ENCODE assay signal across 1 cellular context in the genomic region with DNA sequence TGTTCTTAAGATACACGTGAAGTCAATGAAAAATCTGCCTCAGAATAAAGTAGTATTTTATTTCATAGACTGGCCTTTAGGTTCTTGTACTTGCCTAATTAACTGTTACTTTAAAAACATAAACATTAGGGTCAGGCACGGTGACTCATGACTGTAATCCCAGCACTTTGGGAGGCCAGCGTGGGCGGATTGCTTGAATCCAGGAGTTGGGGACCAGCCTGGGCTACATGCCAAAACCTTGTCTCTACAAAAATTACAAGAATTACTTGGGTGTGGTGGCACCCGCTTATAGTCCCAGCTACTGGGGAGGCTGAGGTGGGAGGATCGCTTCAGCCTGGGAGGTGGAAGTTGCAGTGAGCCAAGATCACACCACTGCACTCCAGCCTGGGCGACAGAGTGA.
A peak's percentile ranks its signal among the peaks of the same experiment; 100 is the strongest.
TF ChIP-seq lines count a peak whose summit lies in the region.

No MANE protein-coding gene starts in this region.

TF ChIP-seq in K562, 482 proteins besides CTCF, POLR2A, EP300 and RAD21 (continued from another document):
- no peak for TF ChIP-seq MLX (CRISPR knock-in tag; conservative IDR thresholded peaks at IDR 0.05)
- TF ChIP-seq ELF1 (tag; IDR thresholded peaks at IDR 0.05) = no peak
- no peak for TF ChIP-seq CREB3 (tag; conservative IDR thresholded peaks at IDR 0.05; ENCODE audit: low read depth)
- TF ChIP-seq SMAD2 (IDR thresholded peaks at IDR 0.05; ENCODE audit: low read depth, low read length) = no peak
- no peak for TF ChIP-seq TEAD1 (CRISPR knock-in tag; IDR thresholded peaks at IDR 0.05)
- TF ChIP-seq NFIC (IDR thresholded peaks at IDR 0.05) = peak; percentile 94
- TF ChIP-seq CBFA2T3 (IDR thresholded peaks at IDR 0.05) = 0 out of 2 replicates have a peak, but pooled peaks have one; percentile 13
- TF ChIP-seq SMARCA4 (IDR thresholded peaks at IDR 0.05) = peak; percentile 68
- TF ChIP-seq DPF2 (IDR thresholded peaks at IDR 0.05) = peak; percentile 74
- no peak for TF ChIP-seq ARID2 (IDR thresholded peaks at IDR 0.05)
- TF ChIP-seq, protein P1, sequence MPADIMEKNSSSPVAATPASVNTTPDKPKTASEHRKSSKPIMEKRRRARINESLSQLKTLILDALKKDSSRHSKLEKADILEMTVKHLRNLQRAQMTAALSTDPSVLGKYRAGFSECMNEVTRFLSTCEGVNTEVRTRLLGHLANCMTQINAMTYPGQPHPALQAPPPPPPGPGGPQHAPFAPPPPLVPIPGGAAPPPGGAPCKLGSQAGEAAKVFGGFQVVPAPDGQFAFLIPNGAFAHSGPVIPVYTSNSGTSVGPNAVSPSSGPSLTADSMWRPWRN (IDR thresholded peaks at IDR 0.05; ENCODE audit: low read depth) = no peak
- TF ChIP-seq ZNF324 (CRISPR knock-in tag; IDR thresholded peaks at IDR 0.05) = no peak
- TF ChIP-seq ZFPM2 (CRISPR knock-in tag; IDR thresholded peaks at IDR 0.05) = no peak
- no peak for TF ChIP-seq SNIP1 (IDR thresholded peaks at IDR 0.05; ENCODE audit: low read depth)
- no peak for TF ChIP-seq ZBTB5 (IDR thresholded peaks at IDR 0.05)
- no peak for TF ChIP-seq FIP1L1 (IDR thresholded peaks at IDR 0.05; ENCODE audit: low read depth, low read length, poor library complexity, severe bottlenecking)
- no peak for TF ChIP-seq AFF4 (CRISPR knock-in tag; IDR thresholded peaks at IDR 0.05)
- peak; percentile 45 to 55; a peak in 2 of 4 replicates for TF ChIP-seq KDM1A (IDR thresholded peaks at IDR 0.05)
- no peak for TF ChIP-seq BRCA1 (IDR thresholded peaks at IDR 0.05)
- TF ChIP-seq BRCA1 (CRISPR knock-in tag; IDR thresholded peaks at IDR 0.05) = no peak
- TF ChIP-seq EGR1 (conservative IDR thresholded peaks at IDR 0.05) = peak; percentile 98
- TF ChIP-seq ATF3 (IDR thresholded peaks at IDR 0.05) = peak; percentile 79
- TF ChIP-seq ATF3 (CRISPR knock-in tag; conservative IDR thresholded peaks at IDR 0.05) = no peak
- 0 out of 2 replicates have a peak, but pooled peaks have one; percentile 14 for TF ChIP-seq SMAD4 (CRISPR knock-in tag; conservative IDR thresholded peaks at IDR 0.05)
- TF ChIP-seq, protein P2, sequence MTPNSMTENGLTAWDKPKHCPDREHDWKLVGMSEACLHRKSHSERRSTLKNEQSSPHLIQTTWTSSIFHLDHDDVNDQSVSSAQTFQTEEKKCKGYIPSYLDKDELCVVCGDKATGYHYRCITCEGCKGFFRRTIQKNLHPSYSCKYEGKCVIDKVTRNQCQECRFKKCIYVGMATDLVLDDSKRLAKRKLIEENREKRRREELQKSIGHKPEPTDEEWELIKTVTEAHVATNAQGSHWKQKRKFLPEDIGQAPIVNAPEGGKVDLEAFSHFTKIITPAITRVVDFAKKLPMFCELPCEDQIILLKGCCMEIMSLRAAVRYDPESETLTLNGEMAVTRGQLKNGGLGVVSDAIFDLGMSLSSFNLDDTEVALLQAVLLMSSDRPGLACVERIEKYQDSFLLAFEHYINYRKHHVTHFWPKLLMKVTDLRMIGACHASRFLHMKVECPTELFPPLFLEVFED (CRISPR knock-in tag; conservative IDR thresholded peaks at IDR 0.05) = no peak
- peak in 1 of 2 experiments; percentile 56; a peak in 1 of 4 replicates for TF ChIP-seq TRIM24 (IDR thresholded peaks at IDR 0.05)
- TF ChIP-seq KDM5B (IDR thresholded peaks at IDR 0.05; ENCODE audit: insufficient replicate concordance, low read depth, low read length) = no peak
- peak; percentile 72 for TF ChIP-seq SMARCE1 (IDR thresholded peaks at IDR 0.05)
- no peak for TF ChIP-seq CHD2 (IDR thresholded peaks at IDR 0.05; ENCODE audit: low read depth, low read length)
- TF ChIP-seq TRIM28 (IDR thresholded peaks at IDR 0.05) = peak; percentile 46; the same call in 1 of the 2 replicates
- TF ChIP-seq, protein P3, sequence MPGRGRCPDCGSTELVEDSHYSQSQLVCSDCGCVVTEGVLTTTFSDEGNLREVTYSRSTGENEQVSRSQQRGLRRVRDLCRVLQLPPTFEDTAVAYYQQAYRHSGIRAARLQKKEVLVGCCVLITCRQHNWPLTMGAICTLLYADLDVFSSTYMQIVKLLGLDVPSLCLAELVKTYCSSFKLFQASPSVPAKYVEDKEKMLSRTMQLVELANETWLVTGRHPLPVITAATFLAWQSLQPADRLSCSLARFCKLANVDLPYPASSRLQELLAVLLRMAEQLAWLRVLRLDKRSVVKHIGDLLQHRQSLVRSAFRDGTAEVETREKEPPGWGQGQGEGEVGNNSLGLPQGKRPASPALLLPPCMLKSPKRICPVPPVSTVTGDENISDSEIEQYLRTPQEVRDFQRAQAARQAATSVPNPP (IDR thresholded peaks at IDR 0.05; ENCODE audit: borderline replicate concordance, insufficient read depth, insufficient read length) = no peak
- no peak for TF ChIP-seq EP400 (IDR thresholded peaks at IDR 0.05)
- TF ChIP-seq MAFK (IDR thresholded peaks at IDR 0.05; ENCODE audit: low read length) = no peak
- peak; percentile 19; the same call in 1 of the 2 replicates for TF ChIP-seq CTBP1 (IDR thresholded peaks at IDR 0.05; ENCODE audit: borderline replicate concordance)
